ENCODE assay signal across 24 cellular contexts in the genomic region with DNA sequence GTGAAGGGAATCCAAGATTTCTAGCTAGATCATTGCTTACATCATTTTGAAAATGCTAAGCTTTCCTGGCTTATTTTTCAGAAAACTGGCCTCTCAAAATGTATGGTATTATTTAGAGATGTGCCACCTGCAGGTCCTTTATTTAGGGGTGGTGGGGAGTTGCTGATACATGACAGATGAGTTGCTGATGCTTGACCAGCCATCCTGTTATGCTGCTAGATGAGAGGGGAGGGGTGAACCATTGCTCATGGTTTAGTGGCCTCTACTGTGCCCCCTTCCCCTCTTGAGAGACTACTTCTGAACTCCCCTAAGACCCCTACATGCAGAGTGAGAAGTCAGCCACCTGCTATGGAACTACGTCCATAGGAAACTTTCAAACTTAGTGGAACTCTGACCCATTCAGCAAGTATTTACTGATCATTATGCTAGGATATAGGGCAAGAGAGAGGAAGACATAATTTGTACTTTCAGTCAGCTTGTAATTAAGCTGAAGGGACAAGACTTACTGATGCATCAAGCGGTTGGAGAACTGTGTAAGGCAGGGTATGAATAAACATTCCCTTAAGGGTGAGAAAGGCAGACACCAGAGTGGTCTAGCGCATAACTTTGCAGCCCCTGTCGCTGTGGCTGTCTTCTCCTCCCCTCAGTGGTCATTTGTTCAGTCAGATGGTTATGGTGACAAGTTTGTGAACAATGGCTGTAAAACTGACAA. TPM values are rescaled to one million over a fixed set of nuclear protein-coding genes. Genes with fewer than 3 reads are reported as not detected.
DNase-seq lines count a peak whose midpoint lies in the region; ATAC-seq and TF ChIP-seq lines count a peak whose summit lies in the region.
"Had no signal": no experiment of that assay in that cellular context is flagged by ENCODE, and none has a peak within 500 bp of the region (broad histone marks: within the 10 kb centered on the region; RNA-seq: fewer than 3 reads in every experiment).

No MANE protein-coding gene starts in this region.

- POLR2A ChIA-PET in activated CD8-positive, alpha-beta T cell treated with anti-CD3 and anti-CD28 coated beads for 36 hours (lab: Charles Lee) = interaction anchor here (0.9 to 1.1 kb wide), 5 partner anchors 14 to 104 kb away, joined by 3 to 4 read pairs (median 3); no protein-coding TSS in a partner anchor
- POLR2A ChIA-PET in activated CD8-positive, alpha-beta T cell treated with anti-CD3 and anti-CD28 coated beads, Interleukin-2, amount 10 ng/mL, durations not matched to agents 7 days and 5 days (lab: Charles Lee) = interaction anchor here (1.3 kb wide), 1 partner anchor 18 kb away, joined by 4 read pairs; no protein-coding TSS in a partner anchor
- POLR2A ChIA-PET in naive thymus-derived CD8-positive, alpha-beta T cell (lab: Charles Lee) = interaction anchor here (0.6 to 1.0 kb wide), 4 partner anchors 14 to 419 kb away, joined by 3 read pairs; no protein-coding TSS in a partner anchor

- no peaks in the 10 kb centered on the region for H3K9me3 ChIP-seq in T-helper 17 cell (ENCODE audit: control insufficient read depth, low read length, poor library complexity, severe bottlenecking)
- H3K9me3 ChIP-seq: neutrophil, testis had no signal

- peaks cover 67% of the 10 kb centered on the region for H3K36me3 Mint-ChIP-seq in activated CD8-positive, alpha-beta T cell treated with anti-CD3 and anti-CD28 coated beads for 36 hours (ENCODE audit: low read depth)
- H3K36me3 Mint-ChIP-seq in activated CD8-positive, alpha-beta T cell treated with anti-CD3 and anti-CD28 coated beads, Interleukin-2, amount 10 ng/mL, durations not matched to agents 7 days and 5 days (ENCODE audit: low read depth) = peaks cover 32% of the 10 kb centered on the region
- H3K36me3 Mint-ChIP-seq in T-helper 17 cell (ENCODE audit: low read depth) = peaks cover 15% of the 10 kb centered on the region
- H3K36me3 Mint-ChIP-seq in naive thymus-derived CD8-positive, alpha-beta T cell = peaks cover 14 to 42% (median 30%) of the 10 kb centered on the region in 3 donors
- H3K36me3 Mint-ChIP-seq: mesothelial cell of epicardium had no signal

- no peaks in the 10 kb centered on the region for H3K9me3 Mint-ChIP-seq in activated CD8-positive, alpha-beta T cell treated with anti-CD3 and anti-CD28 coated beads for 36 hours
- no peaks in the 10 kb centered on the region for H3K9me3 Mint-ChIP-seq in activated CD8-positive, alpha-beta T cell treated with anti-CD3 and anti-CD28 coated beads, Interleukin-2, amount 10 ng/mL, durations not matched to agents 7 days and 5 days (ENCODE audit: insufficient read depth)
- peaks cover 0 to 7% (median 0%) of the 10 kb centered on the region in 9 donors for H3K9me3 Mint-ChIP-seq in naive thymus-derived CD8-positive, alpha-beta T cell
- H3K9me3 Mint-ChIP-seq: activated CD4-positive, alpha-beta memory T cell treated with anti-CD3 and anti-CD28 coated beads for 36 hours; mesothelial cell of epicardium had no signal

- H3K27ac Mint-ChIP-seq in activated CD8-positive, alpha-beta T cell treated with anti-CD3 and anti-CD28 coated beads for 36 hours = peak overlapping the region; percentile 32
- H3K27ac Mint-ChIP-seq in activated CD8-positive, alpha-beta T cell treated with anti-CD3 and anti-CD28 coated beads, Interleukin-2, amount 10 ng/mL, durations not matched to agents 7 days and 5 days = no peak overlapping the region
- peak overlapping the region; percentile 79 for H3K27ac Mint-ChIP-seq in T-helper 17 cell
- peak overlapping the region in 8 of 10 donors; percentile 44 to 86 (median 66) for H3K27ac Mint-ChIP-seq in naive thymus-derived CD8-positive, alpha-beta T cell
- H3K27ac Mint-ChIP-seq: activated CD4-positive, alpha-beta memory T cell treated with anti-CD3 and anti-CD28 coated beads for 36 hours; mesothelial cell of epicardium had no signal

- no peak for ATAC-seq in activated CD8-positive, alpha-beta T cell treated with anti-CD3 and anti-CD28 coated beads for 36 hours
- ATAC-seq in activated CD8-positive, alpha-beta T cell treated with anti-CD3 and anti-CD28 coated beads, Interleukin-2, amount 10 ng/mL, durations not matched to agents 7 days and 5 days = no peak
- ATAC-seq in GM19463 (IDR thresholded peaks at IDR 0.05; ENCODE audit: unreplicated experiment) (peak; percentile 49), T-helper 17 cell (peak; percentile 47), GM18502 (IDR thresholded peaks at IDR 0.05; ENCODE audit: poor library complexity, unreplicated experiment) (no peak)
- ATAC-seq in naive thymus-derived CD8-positive, alpha-beta T cell = peak in 1 of 2 donors; percentile 14
- ATAC-seq: foreskin keratinocyte, left cardiac atrium had no signal

- no peak for DNase-seq in activated CD8-positive, alpha-beta T cell treated with anti-CD3 and anti-CD28 coated beads for 36 hours
- DNase-seq in activated CD8-positive, alpha-beta T cell treated with anti-CD3 and anti-CD28 coated beads, Interleukin-2, amount 10 ng/mL, durations not matched to agents 7 days and 5 days = no peak
- DNase-seq in T-helper 17 cell (no peak), NCI-H2196 treated with DMSO at 0.1 percent for 48 hours (lab: John Stamatoyannopoulos, UW; ENCODE audit: unreplicated experiment) (no peak), NCI-H510A treated with DMSO at 0.1 percent for 48 hours (lab: John Stamatoyannopoulos, UW) (no peak)
- no peak for DNase-seq in naive thymus-derived CD8-positive, alpha-beta T cell
- DNase-seq: 8988T; activated CD4-positive, alpha-beta memory T cell treated with anti-CD3 and anti-CD28 coated beads for 36 hours; activated T-cell treated with anti-CD3 and anti-CD28 coated beads, Interleukin-2, amount 50 U/mL, for 48 hours; C1 segment of cervical spinal cord; dermis blood vessel endothelial cell; foreskin keratinocyte; left cardiac atrium; NCI-H1694; NCI-H345; NK-92 treated with Interleukin-12 subunit alpha and Interleukin-12 subunit beta, amount 100 ng/mL, for 24 hours; SHP77; testis had no signal

- no peak overlapping the region for H3K4me3 Mint-ChIP-seq in activated CD8-positive, alpha-beta T cell treated with anti-CD3 and anti-CD28 coated beads for 36 hours
- no peak overlapping the region for H3K4me3 Mint-ChIP-seq in activated CD8-positive, alpha-beta T cell treated with anti-CD3 and anti-CD28 coated beads, Interleukin-2, amount 10 ng/mL, durations not matched to agents 7 days and 5 days
- no peak overlapping the region for H3K4me3 Mint-ChIP-seq in T-helper 17 cell
- peak overlapping the region in 1 of 10 donors; percentile 55 for H3K4me3 Mint-ChIP-seq in naive thymus-derived CD8-positive, alpha-beta T cell
- H3K4me3 Mint-ChIP-seq: activated CD4-positive, alpha-beta memory T cell treated with anti-CD3 and anti-CD28 coated beads for 36 hours; mesothelial cell of epicardium had no signal

- H3K27me3 Mint-ChIP-seq in activated CD8-positive, alpha-beta T cell treated with anti-CD3 and anti-CD28 coated beads for 36 hours = no peaks in the 10 kb centered on the region
- H3K27me3 Mint-ChIP-seq in activated CD8-positive, alpha-beta T cell treated with anti-CD3 and anti-CD28 coated beads, Interleukin-2, amount 10 ng/mL, durations not matched to agents 7 days and 5 days (ENCODE audit: low read depth) = no peaks in the 10 kb centered on the region
- no peaks in the 10 kb centered on the region for H3K27me3 Mint-ChIP-seq in T-helper 17 cell
- no peaks in the 10 kb centered on the region for H3K27me3 Mint-ChIP-seq in naive thymus-derived CD8-positive, alpha-beta T cell
- H3K27me3 Mint-ChIP-seq: activated CD4-positive, alpha-beta memory T cell treated with anti-CD3 and anti-CD28 coated beads for 36 hours had no signal

- CTCF ChIA-PET in activated CD8-positive, alpha-beta T cell treated with anti-CD3 and anti-CD28 coated beads for 36 hours (lab: Charles Lee) = interaction anchor here (1.1 to 1.9 kb wide), 3 partner anchors 8 to 15 kb away, joined by 4 to 6 read pairs (median 4); no protein-coding TSS in a partner anchor
- CTCF ChIA-PET in activated CD8-positive, alpha-beta T cell treated with anti-CD3 and anti-CD28 coated beads, Interleukin-2, amount 10 ng/mL, durations not matched to agents 7 days and 5 days (lab: Charles Lee) = interaction anchor here (1.1 to 2.1 kb wide), 4 partner anchors 12 to 60 kb away, joined by 3 to 7 read pairs (median 3); no protein-coding TSS in a partner anchor

- TF ChIP-seq CTCF in activated CD8-positive, alpha-beta T cell treated with anti-CD3 and anti-CD28 coated beads for 36 hours (IDR thresholded peaks at IDR 0.05) = no peak

- H3K4me1 Mint-ChIP-seq in activated CD8-positive, alpha-beta T cell treated with anti-CD3 and anti-CD28 coated beads for 36 hours (ENCODE audit: low read depth) = peaks cover 34% of the 10 kb centered on the region
- H3K4me1 Mint-ChIP-seq in activated CD8-positive, alpha-beta T cell treated with anti-CD3 and anti-CD28 coated beads, Interleukin-2, amount 10 ng/mL, durations not matched to agents 7 days and 5 days (ENCODE audit: low read depth) = no peaks in the 10 kb centered on the region
- peaks cover 16% of the 10 kb centered on the region for H3K4me1 Mint-ChIP-seq in T-helper 17 cell
- H3K4me1 Mint-ChIP-seq in naive thymus-derived CD8-positive, alpha-beta T cell = peaks cover 14 to 57% (median 21%) of the 10 kb centered on the region in 4 donors
- H3K4me1 Mint-ChIP-seq: mesothelial cell of epicardium had no signal

- intact Hi-C loops in activated CD8-positive, alpha-beta T cell treated with anti-CD3 and anti-CD28 coated beads for 36 hours (cut with micrococcal nuclease) = no loop called here

RNA-seq across cellular contexts. Expression of a gene that starts 34.6 kb away (rescaled TPM):
- total RNA-seq in activated CD8-positive, alpha-beta T cell treated with anti-CD3 and anti-CD28 coated beads for 36 hours = 10 to 100 TPM; 42.8 to 43.9 TPM
- total RNA-seq in activated CD8-positive, alpha-beta T cell treated with anti-CD3 and anti-CD28 coated beads, Interleukin-2, amount 10 ng/mL, durations not matched to agents 7 days and 5 days = 10 to 100 TPM; 23.9 to 24.7 TPM
- 10 to 100 TPM; 24.8 to 38.0 TPM for total RNA-seq in T-helper 17 cell
- 10 to 100 TPM; 39.7 to 42.5 TPM for total RNA-seq in naive thymus-derived CD8-positive, alpha-beta T cell
- polyA plus RNA-seq in naive thymus-derived CD8-positive, alpha-beta T cell = 10 to 100 TPM; 52.0 to 95.9 (median 69.5) TPM
- total RNA-seq: bronchial epithelial cell, dermis blood vessel endothelial cell, foreskin keratinocyte, M059J, mesothelial cell of epicardium had no signal
- polyA plus RNA-seq: foreskin keratinocyte had no signal

Comparison
In these comparisons a context has a peak if more than half of its experiments do, and no peak if none do; other contexts are left out.
1. ATAC-seq: peak in GM19463 (single experiment) and T-helper 17 cell (single experiment); none in activated CD8-positive, alpha-beta T cell treated with anti-CD3 and anti-CD28 coated beads for 36 hours (single experiment), activated CD8-positive, alpha-beta T cell treated with anti-CD3 and anti-CD28 coated beads, Interleukin-2, amount 10 ng/mL, durations not matched to agents 7 days and 5 days (single experiment) and GM18502 (single experiment).